ENCODE assay signal across 28 cellular contexts in genomic region chr11:74568028-74568427, GRCh38.
"Had no signal": no experiment of that assay in that cellular context is flagged by ENCODE, and none has a peak within 500 bp of the region (broad histone marks: within the 10 kb centered on the region; RNA-seq: fewer than 3 reads in every experiment).

No MANE protein-coding gene starts in this region.

- ATAC-seq: naive thymus-derived CD8-positive, alpha-beta T cell; natural killer cell treated with Interleukin-12 subunit alpha and Interleukin-12 subunit beta and Interleukin-15 and Interleukin-18, amount 100 ng/mL, for 72 hours; psoas muscle; right cardiac atrium; stimulated activated effector memory CD8-positive, alpha-beta T cell treated with anti-CD3 and anti-CD28 coated beads, Interleukin-12 subunit alpha, Interleukin-12 subunit beta, amount 100 ng/mL, for 72 hours; stimulated activated naive B cell treated with anti-CD40 and anti-IgM and Interleukin-4, amounts not matched to agents 10 μg/mL and 1 μg/mL and 100 μg/mL, for 72 hours; upper lobe of right lung had no signal

- H3K4me2 ChIP-seq: neural progenitor cell had no signal

- H3K27ac Mint-ChIP-seq: naive B cell; naive thymus-derived CD8-positive, alpha-beta T cell; natural killer cell treated with Interleukin-12 subunit alpha and Interleukin-12 subunit beta and Interleukin-15 and Interleukin-18, amount 100 ng/mL, for 72 hours; neural progenitor cell; progenitor cell of endocrine pancreas; stimulated activated effector memory CD8-positive, alpha-beta T cell treated with anti-CD3 and anti-CD28 coated beads, Interleukin-12 subunit alpha, Interleukin-12 subunit beta, amount 100 ng/mL, for 72 hours; stimulated activated naive B cell treated with anti-CD40 and anti-IgM and Interleukin-4, amounts not matched to agents 10 μg/mL and 1 μg/mL and 100 μg/mL, for 72 hours; stimulated activated naive CD8-positive, alpha-beta T cell treated with anti-CD3 and anti-CD28 coated beads, Interleukin-15, Interleukin-2, amounts not matched to agents 100 ng/mL and 50 ng/mL, for 24 hours had no signal

- H3K36me3 ChIP-seq: neural progenitor cell, ovary, sigmoid colon, stomach, thoracic aorta, thyroid gland, tibial nerve, upper lobe of right lung, uterus had no signal

- H3K4me1 Mint-ChIP-seq: naive B cell; naive thymus-derived CD8-positive, alpha-beta T cell; neural progenitor cell; stimulated activated effector memory CD8-positive, alpha-beta T cell treated with anti-CD3 and anti-CD28 coated beads, Interleukin-12 subunit alpha, Interleukin-12 subunit beta, amount 100 ng/mL, for 72 hours; stimulated activated naive B cell treated with anti-CD40 and anti-IgM and Interleukin-4, amounts not matched to agents 10 μg/mL and 1 μg/mL and 100 μg/mL, for 72 hours had no signal

- H3K9ac ChIP-seq: neural progenitor cell, parathyroid adenoma had no signal

- H3K27me3 Mint-ChIP-seq: progenitor cell of endocrine pancreas; stimulated activated naive B cell treated with anti-CD40 and anti-IgM and Interleukin-4, amounts not matched to agents 10 μg/mL and 1 μg/mL and 100 μg/mL, for 72 hours; stimulated activated naive CD8-positive, alpha-beta T cell treated with anti-CD3 and anti-CD28 coated beads, Interleukin-15, Interleukin-2, amounts not matched to agents 100 ng/mL and 50 ng/mL, for 24 hours had no signal

- H3K9me3 ChIP-seq: ovary, psoas muscle, sigmoid colon, stomach, thoracic aorta, thyroid gland, tibial nerve, upper lobe of right lung, uterus had no signal

- H3K79me2 ChIP-seq: parathyroid adenoma had no signal

- FAIRE-seq: small intestine had no signal

- H3K4me3 Mint-ChIP-seq: naive B cell; naive thymus-derived CD8-positive, alpha-beta T cell; natural killer cell treated with Interleukin-12 subunit alpha and Interleukin-12 subunit beta and Interleukin-15 and Interleukin-18, amount 100 ng/mL, for 72 hours; neural progenitor cell; stimulated activated effector memory CD8-positive, alpha-beta T cell treated with anti-CD3 and anti-CD28 coated beads, Interleukin-12 subunit alpha, Interleukin-12 subunit beta, amount 100 ng/mL, for 72 hours; stimulated activated naive B cell treated with anti-CD40 and anti-IgM and Interleukin-4, amounts not matched to agents 10 μg/mL and 1 μg/mL and 100 μg/mL, for 72 hours; stimulated activated naive CD8-positive, alpha-beta T cell treated with anti-CD3 and anti-CD28 coated beads, Interleukin-15, Interleukin-2, amounts not matched to agents 100 ng/mL and 50 ng/mL, for 24 hours had no signal

- H2AFZ ChIP-seq: neural progenitor cell, parathyroid adenoma had no signal

- H3K36me3 Mint-ChIP-seq: naive B cell; naive thymus-derived CD8-positive, alpha-beta T cell; natural killer cell treated with Interleukin-12 subunit alpha and Interleukin-12 subunit beta and Interleukin-15 and Interleukin-18, amount 100 ng/mL, for 72 hours; neural progenitor cell; stimulated activated effector memory CD8-positive, alpha-beta T cell treated with anti-CD3 and anti-CD28 coated beads, Interleukin-12 subunit alpha, Interleukin-12 subunit beta, amount 100 ng/mL, for 72 hours; stimulated activated naive B cell treated with anti-CD40 and anti-IgM and Interleukin-4, amounts not matched to agents 10 μg/mL and 1 μg/mL and 100 μg/mL, for 72 hours had no signal

- H3K27me3 ChIP-seq: neural progenitor cell, ovary, sigmoid colon, stomach, thyroid gland, tibial nerve, upper lobe of right lung, uterus had no signal

- DNase-seq: naive B cell; naive thymus-derived CD8-positive, alpha-beta T cell; occipital lobe; ovary; posterior cingulate gyrus; psoas muscle; right cardiac atrium; sigmoid colon; small intestine; stimulated activated CD4-positive, alpha-beta T cell treated with anti-CD3 and anti-CD28 coated beads, Interleukin-15, amount 100 ng/mL, for 24 hours; stimulated activated CD4-positive, alpha-beta T cell treated with anti-CD3 and anti-CD28 coated beads, Interleukin-2, amount 100 ng/mL, for 24 hours; stimulated activated CD4-positive, alpha-beta T cell treated with anti-CD3 and anti-CD28 coated beads, Interleukin-2, amount 100 ng/mL, for 48 hours; stimulated activated CD4-positive, alpha-beta T cell treated with anti-CD3 and anti-CD28 coated beads, Interleukin-4, amount 100 ng/mL, for 24 hours; stimulated activated naive B cell treated with anti-CD40 and anti-IgM and Interleukin-4, amounts not matched to agents 10 μg/mL and 1 μg/mL and 100 μg/mL, for 72 hours; stimulated activated naive CD4-positive, alpha-beta T cell treated with Interleukin-2 at 50 U/mL for 16 hours; stomach; thyroid gland; trophoblast cell; upper lobe of right lung; uterus had no signal

- H3K4me1 ChIP-seq: neural progenitor cell, parathyroid adenoma, psoas muscle, sigmoid colon, thyroid gland, tibial nerve, upper lobe of right lung, uterus had no signal

- H3K4me3 ChIP-seq: neural progenitor cell, ovary, psoas muscle, sigmoid colon, stomach, thoracic aorta, thyroid gland, tibial nerve, upper lobe of right lung, uterus had no signal

- H3K27ac ChIP-seq: neural progenitor cell, ovary, parathyroid adenoma, psoas muscle, sigmoid colon, stomach, thoracic aorta, thyroid gland, tibial nerve, upper lobe of right lung, uterus had no signal

- H3K9me3 Mint-ChIP-seq: naive B cell; naive thymus-derived CD8-positive, alpha-beta T cell; natural killer cell treated with Interleukin-12 subunit alpha and Interleukin-12 subunit beta and Interleukin-15 and Interleukin-18, amount 100 ng/mL, for 72 hours; neural progenitor cell; stimulated activated effector memory CD8-positive, alpha-beta T cell treated with anti-CD3 and anti-CD28 coated beads, Interleukin-12 subunit alpha, Interleukin-12 subunit beta, amount 100 ng/mL, for 72 hours; stimulated activated naive B cell treated with anti-CD40 and anti-IgM and Interleukin-4, amounts not matched to agents 10 μg/mL and 1 μg/mL and 100 μg/mL, for 72 hours; stimulated activated naive CD8-positive, alpha-beta T cell treated with anti-CD3 and anti-CD28 coated beads, Interleukin-15, Interleukin-2, amounts not matched to agents 100 ng/mL and 50 ng/mL, for 24 hours had no signal
